In the genomic region with DNA sequence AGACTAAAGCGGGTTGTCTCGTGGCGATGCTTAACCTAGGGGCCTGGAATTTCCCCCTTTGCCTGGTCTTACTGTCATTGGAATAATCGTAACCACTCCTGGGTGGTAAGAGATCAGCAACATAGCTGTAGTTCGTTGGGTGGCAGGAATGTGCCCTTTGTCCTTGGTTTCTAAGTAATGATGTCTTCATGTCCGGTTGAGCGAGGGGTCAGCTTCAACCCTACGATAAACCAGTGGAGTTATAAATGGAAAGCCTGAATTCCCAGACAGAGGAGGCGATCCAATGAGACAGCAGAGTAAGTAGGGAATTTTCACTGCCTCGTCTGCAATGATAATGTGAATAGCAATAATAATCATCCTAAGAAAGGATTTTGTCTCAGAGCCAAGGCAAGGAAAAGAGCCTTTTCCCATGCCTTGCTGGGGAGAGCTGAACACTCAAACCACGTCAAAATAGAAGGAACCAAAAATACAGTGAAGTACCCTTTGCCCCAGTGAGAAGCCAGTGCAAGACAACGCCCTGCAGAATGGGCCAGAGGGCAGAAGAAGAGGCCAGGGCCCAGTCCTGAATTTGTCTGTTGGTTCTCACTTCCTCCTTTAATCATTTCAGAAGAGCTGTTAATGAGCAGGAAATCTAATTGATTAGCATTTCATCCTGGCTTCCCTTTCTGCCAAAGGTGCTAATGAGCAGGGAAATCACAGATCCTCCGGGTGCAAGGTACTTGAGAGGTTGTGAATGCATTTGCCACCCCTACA, we compare ENCODE assay signal across 15 cellular contexts.
A peak's percentile ranks its signal among the peaks of the same experiment; 100 is the strongest.
DNase-seq lines count a peak whose midpoint lies in the region; FAIRE-seq and TF ChIP-seq lines count a peak whose summit lies in the region.
"Had no signal": no experiment of that assay in that cellular context is flagged by ENCODE, and none has a peak within 500 bp of the region (broad histone marks: within the 10 kb centered on the region; RNA-seq: fewer than 3 reads in every experiment).

No MANE protein-coding gene starts in this region.

- DNase-seq in GM12891 (ENCODE audit: insufficient read length, low spot score) (no peak), ascending aorta (ENCODE audit: low spot score in 2 of 2) (peak in 1 of 2 donors; percentile 62), hepatic stellate cell (ENCODE audit: low spot score) (peak; percentile 34), anterior cingulate cortex (lab: John Stamatoyannopoulos, UW) (no peak), Ammon's horn (ENCODE audit: low spot score) (no peak), NCI-H748 (lab: John Stamatoyannopoulos, UW; ENCODE audit: unreplicated experiment) (no peak), GM19240 (ENCODE audit: insufficient read length, low spot score) (no peak)
- DNase-seq: activated CD4-positive, alpha-beta T cell treated with anti-CD3 and anti-CD28 coated beads, Interleukin-2, amount 50 U/mL, for 4 hours; H9; islet precursor cell; Karpas-422; NCI-H1694; NCI-H526; T1000 had no signal

- peak overlapping the region; percentile 84 to 91 for H3K27ac ChIP-seq in ascending aorta
- peak overlapping the region; percentile 88 for H3K27ac ChIP-seq in rectal smooth muscle tissue (ENCODE audit: low read depth, low read length)

- intact Hi-C loops in ascending aorta (cut with DNase I): loop anchor here (5.0 to 10.0 kb wide), 2 partner anchors 49 to 96 kb away; no protein-coding TSS in a partner anchor

- no peak overlapping the region for H3K9ac ChIP-seq in rectal smooth muscle tissue (ENCODE audit: low read length)

- no peaks in the 10 kb centered on the region for H3K9me3 ChIP-seq in ascending aorta

- H3K4me3 ChIP-seq in ascending aorta (no peak overlapping the region), rectal smooth muscle tissue (ENCODE audit: low read length) (no peak overlapping the region)

- H3K36me3 ChIP-seq in ascending aorta (no peaks in the 10 kb centered on the region), rectal smooth muscle tissue (ENCODE audit: control insufficient read depth, insufficient read depth, low read length) (no peaks in the 10 kb centered on the region)

- no peak for TF ChIP-seq CTCF in ascending aorta (IDR thresholded peaks at IDR 0.05)

- FAIRE-seq in GM12891 (lab: Jason Lieb, UNC): peak; percentile 68

- H3K4me1 ChIP-seq in ascending aorta (peaks cover 13 to 58% of the 10 kb centered on the region in 2 donors), rectal smooth muscle tissue (ENCODE audit: control insufficient read depth, insufficient read depth, low read length) (peaks cover 49% of the 10 kb centered on the region)

- TF ChIP-seq POLR2A in GM12891 (IDR thresholded peaks at IDR 0.05; ENCODE audit: low read depth, low read length): no peak

- H3K27me3 ChIP-seq in ascending aorta: no peaks in the 10 kb centered on the region
- no peaks in the 10 kb centered on the region for H3K27me3 ChIP-seq in rectal smooth muscle tissue (ENCODE audit: control insufficient read depth, insufficient read depth, low read length)

TF ChIP-seq in GM12891, 5 proteins besides CTCF, POLR2A, EP300 and RAD21:
- TF ChIP-seq SPI1 (IDR thresholded peaks at IDR 0.05; ENCODE audit: low read depth, low read length): peak; percentile 71
- TF ChIP-seq TAF1 (IDR thresholded peaks at IDR 0.05; ENCODE audit: low read depth, low read length): no peak
- no peak for TF ChIP-seq PAX5 (IDR thresholded peaks at IDR 0.05; ENCODE audit: insufficient read depth, low read length, severe bottlenecking)
- no peak for TF ChIP-seq POLR2AphosphoS5 (IDR thresholded peaks at IDR 0.05; ENCODE audit: low read depth, low read length)
- TF ChIP-seq POU2F2 (IDR thresholded peaks at IDR 0.05; ENCODE audit: low read depth, low read length): no peak
TF ChIP-seq in GM12891: peak in this region for 1.
